In the genomic region with DNA sequence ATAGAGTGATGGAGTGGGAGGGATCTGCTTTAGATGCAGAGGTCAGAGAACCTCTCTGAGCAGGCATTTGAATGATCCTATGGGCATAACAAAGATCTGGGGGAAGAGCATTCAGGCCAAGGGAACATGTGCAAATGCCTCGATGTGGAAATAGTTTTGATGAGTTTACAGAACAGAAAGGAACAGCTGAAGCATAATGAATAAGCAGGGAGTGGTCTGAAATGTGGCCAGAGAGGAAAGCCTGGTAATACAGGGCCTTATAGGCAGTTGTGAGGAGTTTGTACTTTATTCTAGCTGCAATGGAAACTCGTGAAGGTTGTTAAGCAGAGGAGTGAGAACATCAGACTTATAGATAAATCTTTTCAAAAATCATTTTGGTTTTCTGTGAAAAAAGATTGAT, we compare ENCODE assay signal across 1 cellular context.
TF ChIP-seq lines count a peak whose summit lies in the region.

No MANE protein-coding gene starts in this region.

TF ChIP-seq in SK-N-SH, 30 proteins besides CTCF, POLR2A, EP300 and RAD21 (continued from another document):
- no peak for TF ChIP-seq REST (IDR thresholded peaks at IDR 0.05; ENCODE audit: low read depth, low read length)
